ENCODE assay signal across 17 cellular contexts in genomic region chr2:16828828-16829160, GRCh38.
"Had no signal": no experiment of that assay in that cellular context is flagged by ENCODE, and none has a peak within 500 bp of the region (broad histone marks: within the 10 kb centered on the region; RNA-seq: fewer than 3 reads in every experiment).

No MANE protein-coding gene starts in this region.

- H3K4me1 Mint-ChIP-seq: activated CD4-positive, alpha-beta T cell treated with anti-CD3 and anti-CD28 coated beads, Interleukin-2, amount 10 ng/mL, durations not matched to agents 7 days and 5 days; activated naive CD4-positive, alpha-beta T cell treated with anti-CD3 and anti-CD28 coated beads, Interleukin-2, amount 50 U/mL, for 24 hours; stimulated activated effector memory CD8-positive, alpha-beta T cell treated with anti-CD3 and anti-CD28 coated beads, Interleukin-12 subunit alpha, Interleukin-12 subunit beta, amount 100 ng/mL, for 72 hours had no signal

- H3K4me3 ChIP-seq: hepatocyte, smooth muscle cell had no signal

- H3K9me3 ChIP-seq: stomach had no signal

- H3K27ac ChIP-seq: hepatocyte, stomach had no signal

- H3K4me2 ChIP-seq: hepatocyte, smooth muscle cell had no signal

- H2AFZ ChIP-seq: hepatocyte had no signal

- H3K9me3 Mint-ChIP-seq: activated CD4-positive, alpha-beta T cell treated with anti-CD3 and anti-CD28 coated beads, Interleukin-2, amount 10 ng/mL, durations not matched to agents 7 days and 5 days; activated naive CD4-positive, alpha-beta T cell treated with anti-CD3 and anti-CD28 coated beads, Interleukin-2, amount 50 U/mL, for 24 hours had no signal

- H3K27me3 Mint-ChIP-seq: activated CD4-positive, alpha-beta T cell treated with anti-CD3 and anti-CD28 coated beads, Interleukin-2, amount 10 ng/mL, durations not matched to agents 7 days and 5 days; activated naive CD4-positive, alpha-beta T cell treated with anti-CD3 and anti-CD28 coated beads, Interleukin-2, amount 50 U/mL, for 24 hours had no signal

- H3K27ac Mint-ChIP-seq: activated CD4-positive, alpha-beta T cell treated with anti-CD3 and anti-CD28 coated beads, Interleukin-2, amount 10 ng/mL, durations not matched to agents 7 days and 5 days; activated naive CD4-positive, alpha-beta T cell treated with anti-CD3 and anti-CD28 coated beads, Interleukin-2, amount 50 U/mL, for 24 hours; activated T-cell treated with anti-CD3 and anti-CD28 coated beads, Interleukin-2, amount 50 U/mL, for 72 hours; naive thymus-derived CD4-positive, alpha-beta T cell; stimulated activated effector memory CD8-positive, alpha-beta T cell treated with anti-CD3 and anti-CD28 coated beads, Interleukin-12 subunit alpha, Interleukin-12 subunit beta, amount 100 ng/mL, for 72 hours had no signal

- H3K27me3 ChIP-seq: hepatocyte, stomach had no signal

- H3K79me2 ChIP-seq: hepatocyte had no signal

- H3K4me3 Mint-ChIP-seq: activated CD4-positive, alpha-beta T cell treated with anti-CD3 and anti-CD28 coated beads, Interleukin-2, amount 10 ng/mL, durations not matched to agents 7 days and 5 days; activated naive CD4-positive, alpha-beta T cell treated with anti-CD3 and anti-CD28 coated beads, Interleukin-2, amount 50 U/mL, for 24 hours; activated T-cell treated with anti-CD3 and anti-CD28 coated beads, Interleukin-2, amount 50 U/mL, for 72 hours; naive thymus-derived CD4-positive, alpha-beta T cell; stimulated activated effector memory CD8-positive, alpha-beta T cell treated with anti-CD3 and anti-CD28 coated beads, Interleukin-12 subunit alpha, Interleukin-12 subunit beta, amount 100 ng/mL, for 72 hours had no signal

- H3K36me3 ChIP-seq: stomach had no signal

- DNase-seq: activated CD4-positive, alpha-beta T cell treated with anti-CD3 and anti-CD28 coated beads, Interleukin-2, amount 10 ng/mL, durations not matched to agents 7 days and 5 days; activated CD8-positive, alpha-beta memory T cell treated with anti-CD3 and anti-CD28 coated beads, Interleukin-2, amount 50 U/mL, for 48 hours; activated effector memory CD4-positive, alpha-beta T cell treated with anti-CD3 and anti-CD28 coated beads, Interleukin-2, amount 50 U/mL, for 16 hours; activated T-cell treated with anti-CD3 and anti-CD28 coated beads, Interleukin-2, amount 50 U/mL, for 72 hours; dermis blood vessel endothelial cell; effector memory CD4-positive, alpha-beta T cell; mesendoderm; naive thymus-derived CD4-positive, alpha-beta T cell; stimulated activated CD4-positive, alpha-beta T cell treated with anti-CD3 and anti-CD28 coated beads, Interleukin-4, amount 100 ng/mL, for 24 hours; stomach; T1000; trophoblast cell had no signal

- H3K36me3 Mint-ChIP-seq: activated naive CD4-positive, alpha-beta T cell treated with anti-CD3 and anti-CD28 coated beads, Interleukin-2, amount 50 U/mL, for 24 hours; naive thymus-derived CD4-positive, alpha-beta T cell; stimulated activated effector memory CD8-positive, alpha-beta T cell treated with anti-CD3 and anti-CD28 coated beads, Interleukin-12 subunit alpha, Interleukin-12 subunit beta, amount 100 ng/mL, for 72 hours had no signal

- ATAC-seq: activated T-cell treated with anti-CD3 and anti-CD28 coated beads, Interleukin-2, amount 50 U/mL, for 72 hours; naive thymus-derived CD4-positive, alpha-beta T cell; sciatic nerve; stimulated activated effector memory CD8-positive, alpha-beta T cell treated with anti-CD3 and anti-CD28 coated beads, Interleukin-12 subunit alpha, Interleukin-12 subunit beta, amount 100 ng/mL, for 72 hours had no signal
